ENCODE assay signal across 1 cellular context in genomic region chr1:21553116-21553926, GRCh38.
TF ChIP-seq lines count a peak whose summit lies in the region.

No MANE protein-coding gene starts in this region.

TF ChIP-seq in K562, 482 proteins besides CTCF, POLR2A, EP300 and RAD21 (continued from another document):
- TF ChIP-seq ZBTB12 (CRISPR knock-in tag; IDR thresholded peaks at IDR 0.05) (no peak), ZNF551 (CRISPR knock-in tag; IDR thresholded peaks at IDR 0.05) (no peak), GATAD2A (IDR thresholded peaks at IDR 0.05) (no peak), ZNF311 (CRISPR knock-in tag; IDR thresholded peaks at IDR 0.05) (no peak), FOXJ2 (tag; IDR thresholded peaks at IDR 0.05) (no peak)
- TF ChIP-seq, protein P1, sequence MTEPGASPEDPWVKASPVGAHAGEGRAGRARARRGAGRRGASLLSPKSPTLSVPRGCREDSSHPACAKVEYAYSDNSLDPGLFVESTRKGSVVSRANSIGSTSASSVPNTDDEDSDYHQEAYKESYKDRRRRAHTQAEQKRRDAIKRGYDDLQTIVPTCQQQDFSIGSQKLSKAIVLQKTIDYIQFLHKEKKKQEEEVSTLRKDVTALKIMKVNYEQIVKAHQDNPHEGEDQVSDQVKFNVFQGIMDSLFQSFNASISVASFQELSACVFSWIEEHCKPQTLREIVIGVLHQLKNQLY (CRISPR knock-in tag; conservative IDR thresholded peaks at IDR 0.05): no peak
- TF ChIP-seq, protein P2, sequence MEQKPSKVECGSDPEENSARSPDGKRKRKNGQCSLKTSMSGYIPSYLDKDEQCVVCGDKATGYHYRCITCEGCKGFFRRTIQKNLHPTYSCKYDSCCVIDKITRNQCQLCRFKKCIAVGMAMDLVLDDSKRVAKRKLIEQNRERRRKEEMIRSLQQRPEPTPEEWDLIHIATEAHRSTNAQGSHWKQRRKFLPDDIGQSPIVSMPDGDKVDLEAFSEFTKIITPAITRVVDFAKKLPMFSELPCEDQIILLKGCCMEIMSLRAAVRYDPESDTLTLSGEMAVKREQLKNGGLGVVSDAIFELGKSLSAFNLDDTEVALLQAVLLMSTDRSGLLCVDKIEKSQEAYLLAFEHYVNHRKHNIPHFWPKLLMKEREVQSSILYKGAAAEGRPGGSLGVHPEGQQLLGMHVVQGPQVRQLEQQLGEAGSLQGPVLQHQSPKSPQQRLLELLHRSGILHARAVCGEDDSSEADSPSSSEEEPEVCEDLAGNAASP (IDR thresholded peaks at IDR 0.05): no peak
